Comparison of ENCODE assay signal across 10 cellular contexts in genomic region chr15:83905874-83906273, GRCh38.
"Had no signal": no experiment of that assay in that cellular context is flagged by ENCODE, and none has a peak within 500 bp of the region (broad histone marks: within the 10 kb centered on the region; RNA-seq: fewer than 3 reads in every experiment).

No MANE protein-coding gene starts in this region.

- H3K36me3 ChIP-seq: HAP-1 had no signal

- H2AFZ ChIP-seq: GM23248 had no signal

- H3K9ac ChIP-seq: GM23248, KMS-11 had no signal

- DNase-seq: GM23248, GOT3, H7, IMR-90, Karpas-422, KBM-7 had no signal

- H3K27ac ChIP-seq: GM23248, HL-60, KMS-11 had no signal

- H3K4me2 ChIP-seq: KMS-11 had no signal

- H3K9me3 ChIP-seq: HAP-1 had no signal

- ATAC-seq: HCT116 had no signal

- H3K4me3 ChIP-seq: GM23248, HAP-1 had no signal

- H3K4me1 ChIP-seq: HAP-1 had no signal
